In the genomic region with DNA sequence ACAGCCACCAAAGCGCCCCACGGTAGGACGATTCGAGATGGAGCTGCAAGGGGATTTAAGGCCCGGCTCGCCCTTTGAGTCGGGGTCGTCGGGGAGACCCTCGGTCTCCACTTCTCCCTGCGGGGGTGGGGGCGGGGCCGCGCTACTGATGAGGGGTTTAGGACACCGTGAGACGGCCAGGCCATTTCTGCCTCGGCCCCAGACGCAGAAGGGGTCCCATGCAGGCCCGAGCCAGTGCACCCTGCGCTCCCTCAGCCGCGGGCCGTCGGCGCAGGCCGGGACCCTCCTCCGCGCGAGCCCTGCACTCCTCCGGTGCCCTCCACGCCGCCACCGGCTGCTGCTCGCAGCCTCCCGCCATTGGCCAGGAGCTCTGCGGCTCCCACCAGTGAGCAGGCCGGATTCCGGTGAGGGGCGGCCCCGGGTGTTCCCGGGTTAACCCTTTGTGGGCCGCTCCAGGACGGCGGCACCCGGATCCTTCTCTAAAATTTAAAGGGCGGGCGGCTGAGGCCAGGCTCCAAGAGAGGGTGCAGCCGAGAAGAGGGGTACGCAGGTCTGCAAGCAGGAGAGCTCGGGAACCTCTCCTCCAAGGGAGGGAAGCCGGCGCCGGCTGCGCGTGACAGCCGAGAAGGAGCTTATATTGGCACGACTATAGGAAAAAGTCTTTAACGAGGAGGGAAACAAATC, we compare ENCODE assay signal across 8 cellular contexts. TPM values are rescaled to one million over a fixed set of nuclear protein-coding genes. Genes with fewer than 3 reads are reported as not detected.
DNase-seq lines count a peak whose midpoint lies in the region; ATAC-seq and TF ChIP-seq lines count a peak whose summit lies in the region.

No MANE protein-coding gene starts in this region.

- H3K4me3 Mint-ChIP-seq in T-helper 2 cell treated with Interferon-gamma antibody and Interleukin-4, amounts not matched to agents 5 μg/mL and 100 μg/mL, for 36 hours = peak overlapping the region; percentile 84

- peaks cover 41% of the 10 kb centered on the region for H3K27me3 Mint-ChIP-seq in T-helper 2 cell treated with Interferon-gamma antibody and Interleukin-4, amounts not matched to agents 5 μg/mL and 100 μg/mL, for 36 hours (ENCODE audit: low read depth)

- no peaks in the 10 kb centered on the region for H3K9me3 ChIP-seq in right cardiac atrium (ENCODE audit: control insufficient read depth, low read length)

- H3K4me1 Mint-ChIP-seq in T-helper 2 cell treated with Interferon-gamma antibody and Interleukin-4, amounts not matched to agents 5 μg/mL and 100 μg/mL, for 36 hours (ENCODE audit: low read depth) = peaks cover 5% of the 10 kb centered on the region

- no peak overlapping the region for H3K27ac ChIP-seq in right cardiac atrium (ENCODE audit: low read length)
- H3K27ac ChIP-seq in rectal smooth muscle tissue (ENCODE audit: low read depth, low read length) = peak overlapping the region; percentile 21
- H3K27ac ChIP-seq in urinary bladder (ENCODE audit: low read depth) = no peak overlapping the region

- H3K27ac Mint-ChIP-seq in T-helper 2 cell treated with Interferon-gamma antibody and Interleukin-4, amounts not matched to agents 5 μg/mL and 100 μg/mL, for 36 hours = no peak overlapping the region

- H3K27me3 ChIP-seq in right cardiac atrium (ENCODE audit: control insufficient read depth, insufficient read depth) (no peaks in the 10 kb centered on the region), rectal smooth muscle tissue (ENCODE audit: control insufficient read depth, insufficient read depth, low read length) (peaks cover 1% of the 10 kb centered on the region)

- peak; percentile 68 for DNase-seq in NCI-H146 (lab: John Stamatoyannopoulos, UW)
- DNase-seq in NCI-H146 treated with DMSO at 0.1 percent for 48 hours (lab: John Stamatoyannopoulos, UW; ENCODE audit: unreplicated experiment) = no peak
- peak; percentile 74 for DNase-seq in T-helper 2 cell treated with Interferon-gamma antibody and Interleukin-4, amounts not matched to agents 5 μg/mL and 100 μg/mL, for 36 hours (ENCODE audit: low spot score)
- DNase-seq in amniotic stem cell (lab: John Stamatoyannopoulos, UW) = peak; percentile 36
- peak; percentile 83 to 93 (median 92) for DNase-seq in right cardiac atrium

- peak; percentile 39 for TF ChIP-seq EP300 in Ishikawa (IDR thresholded peaks at IDR 0.05; ENCODE audit: borderline replicate concordance)

- intact Hi-C loops in right cardiac atrium (cut with DNase I) = loop anchor here in 1 of 4 donors (5.0 kb wide), 1 partner anchor 53 kb away; no protein-coding TSS in a partner anchor

- no peaks in the 10 kb centered on the region for H3K9me3 Mint-ChIP-seq in T-helper 2 cell treated with Interferon-gamma antibody and Interleukin-4, amounts not matched to agents 5 μg/mL and 100 μg/mL, for 36 hours

- H3K36me3 Mint-ChIP-seq in T-helper 2 cell treated with Interferon-gamma antibody and Interleukin-4, amounts not matched to agents 5 μg/mL and 100 μg/mL, for 36 hours (ENCODE audit: low read depth) = no peaks in the 10 kb centered on the region

- no peaks in the 10 kb centered on the region for H3K36me3 ChIP-seq in rectal smooth muscle tissue (ENCODE audit: control insufficient read depth, insufficient read depth, low read length)
- H3K36me3 ChIP-seq in urinary bladder (ENCODE audit: insufficient read depth) = no peaks in the 10 kb centered on the region

- no peak for TF ChIP-seq RAD21 in Ishikawa (IDR thresholded peaks at IDR 0.05; ENCODE audit: low read depth)

- WGBS in right cardiac atrium = 1% methylated on average over 58 of the region's 58 CpGs
- WGBS in urinary bladder = under 1% methylated on average over 58 of the region's 58 CpGs

- no peak overlapping the region for H3K9ac ChIP-seq in rectal smooth muscle tissue (ENCODE audit: low read length)

- peak; percentile 92 to 93 for ATAC-seq in right cardiac atrium

- H3K4me3 ChIP-seq in right cardiac atrium (ENCODE audit: low read length) (peak overlapping the region; percentile 51), rectal smooth muscle tissue (ENCODE audit: low read length) (peak overlapping the region; percentile 66), urinary bladder (ENCODE audit: low read depth, low read length) (peak overlapping the region; percentile 34)

- peaks cover 3% of the 10 kb centered on the region for H3K4me1 ChIP-seq in right cardiac atrium (ENCODE audit: control insufficient read depth, insufficient read depth, low read length)
- peaks cover 18% of the 10 kb centered on the region for H3K4me1 ChIP-seq in rectal smooth muscle tissue (ENCODE audit: control insufficient read depth, insufficient read depth, low read length)
- no peaks in the 10 kb centered on the region for H3K4me1 ChIP-seq in urinary bladder (ENCODE audit: insufficient read depth)

TF ChIP-seq in Ishikawa, 13 proteins besides CTCF, POLR2A, EP300 and RAD21:
- peak; percentile 14; the same call in 1 of the 2 replicates for TF ChIP-seq TEAD4 (IDR thresholded peaks at IDR 0.05)
- no peak for TF ChIP-seq USF1 (IDR thresholded peaks at IDR 0.05)
- TF ChIP-seq EGR1 (IDR thresholded peaks at IDR 0.05) = no peak
- TF ChIP-seq MAX (IDR thresholded peaks at IDR 0.05) = peak; percentile 93
- peak; percentile 51; the same call in 1 of the 2 replicates for TF ChIP-seq TAF1 (IDR thresholded peaks at IDR 0.05; ENCODE audit: low read depth)
- no peak for TF ChIP-seq CEBPB (IDR thresholded peaks at IDR 0.05)
- no peak for TF ChIP-seq FOXM1 (IDR thresholded peaks at IDR 0.05; ENCODE audit: borderline replicate concordance, low read depth)
- peak; percentile 86; the same call in 1 of the 2 replicates for TF ChIP-seq ZBTB7A (IDR thresholded peaks at IDR 0.05; ENCODE audit: low read depth)
- no peak for TF ChIP-seq CREB1 (IDR thresholded peaks at IDR 0.05; ENCODE audit: low read depth)
- TF ChIP-seq, protein P1, sequence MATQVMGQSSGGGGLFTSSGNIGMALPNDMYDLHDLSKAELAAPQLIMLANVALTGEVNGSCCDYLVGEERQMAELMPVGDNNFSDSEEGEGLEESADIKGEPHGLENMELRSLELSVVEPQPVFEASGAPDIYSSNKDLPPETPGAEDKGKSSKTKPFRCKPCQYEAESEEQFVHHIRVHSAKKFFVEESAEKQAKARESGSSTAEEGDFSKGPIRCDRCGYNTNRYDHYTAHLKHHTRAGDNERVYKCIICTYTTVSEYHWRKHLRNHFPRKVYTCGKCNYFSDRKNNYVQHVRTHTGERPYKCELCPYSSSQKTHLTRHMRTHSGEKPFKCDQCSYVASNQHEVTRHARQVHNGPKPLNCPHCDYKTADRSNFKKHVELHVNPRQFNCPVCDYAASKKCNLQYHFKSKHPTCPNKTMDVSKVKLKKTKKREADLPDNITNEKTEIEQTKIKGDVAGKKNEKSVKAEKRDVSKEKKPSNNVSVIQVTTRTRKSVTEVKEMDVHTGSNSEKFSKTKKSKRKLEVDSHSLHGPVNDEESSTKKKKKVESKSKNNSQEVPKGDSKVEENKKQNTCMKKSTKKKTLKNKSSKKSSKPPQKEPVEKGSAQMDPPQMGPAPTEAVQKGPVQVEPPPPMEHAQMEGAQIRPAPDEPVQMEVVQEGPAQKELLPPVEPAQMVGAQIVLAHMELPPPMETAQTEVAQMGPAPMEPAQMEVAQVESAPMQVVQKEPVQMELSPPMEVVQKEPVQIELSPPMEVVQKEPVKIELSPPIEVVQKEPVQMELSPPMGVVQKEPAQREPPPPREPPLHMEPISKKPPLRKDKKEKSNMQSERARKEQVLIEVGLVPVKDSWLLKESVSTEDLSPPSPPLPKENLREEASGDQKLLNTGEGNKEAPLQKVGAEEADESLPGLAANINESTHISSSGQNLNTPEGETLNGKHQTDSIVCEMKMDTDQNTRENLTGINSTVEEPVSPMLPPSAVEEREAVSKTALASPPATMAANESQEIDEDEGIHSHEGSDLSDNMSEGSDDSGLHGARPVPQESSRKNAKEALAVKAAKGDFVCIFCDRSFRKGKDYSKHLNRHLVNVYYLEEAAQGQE (IDR thresholded peaks at IDR 0.05; ENCODE audit: low read depth) = no peak
TF ChIP-seq in Ishikawa: peak in this region for 4.

RNA-seq across cellular contexts. Expression of gene CREB3L1, which starts 18.0 kb away (rescaled TPM):
- 10 to 100 TPM in 3 of 4 donors, 1 to 10 TPM in 1; 9.7 to 18.8 (median 15.3) TPM for total RNA-seq in right cardiac atrium
- 15.2 TPM for polyA plus RNA-seq in right cardiac atrium
- total RNA-seq in urinary bladder = 44.3 TPM
- polyA plus RNA-seq in urinary bladder = 20.0 TPM

RNA-seq across cellular contexts. Expression of gene DGKZ, which starts 51.8 kb away (rescaled TPM):
- total RNA-seq in right cardiac atrium (100 to 1,000 TPM in 2 of 4 donors, 10 to 100 TPM in 2; 75.8 to 108 (median 100) TPM), urinary bladder (18.5 TPM)
- polyA plus RNA-seq in right cardiac atrium (87.5 TPM), urinary bladder (47.8 TPM)
